In the genomic region with DNA sequence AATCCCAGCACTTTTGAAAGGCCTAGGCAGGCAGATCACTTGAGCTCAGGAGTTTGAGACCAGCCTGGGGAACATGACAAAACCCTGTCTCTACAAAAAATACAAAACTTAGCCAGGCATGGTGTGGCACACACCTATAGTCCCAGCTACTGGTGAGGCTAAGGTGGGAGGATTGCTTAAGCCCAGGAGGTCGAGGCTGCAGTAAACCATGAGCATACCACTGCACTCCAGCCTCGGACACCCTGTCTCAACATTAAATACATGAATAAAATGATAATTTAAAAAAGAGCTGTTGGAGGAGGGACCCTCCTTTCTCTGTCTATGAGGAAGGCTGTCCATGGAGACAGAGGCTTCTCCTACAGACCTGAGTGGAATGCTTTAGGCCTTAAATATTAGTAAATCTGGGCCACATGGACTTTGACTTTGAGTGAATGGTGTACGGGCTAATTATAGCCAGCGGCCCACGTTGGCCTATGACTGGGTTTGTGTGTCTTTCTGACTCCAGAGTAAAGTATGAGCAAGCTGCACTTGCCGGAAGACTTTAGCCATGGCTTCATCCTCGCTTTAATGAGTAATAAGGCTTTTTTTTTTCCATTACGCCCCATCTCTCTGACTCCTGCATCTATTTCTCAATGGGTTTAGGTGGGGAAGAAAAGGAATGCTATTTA, we compare ENCODE assay signal across 18 cellular contexts. TPM values are rescaled to one million over a fixed set of nuclear protein-coding genes. Genes with fewer than 3 reads are reported as not detected.
DNase-seq lines count a peak whose midpoint lies in the region; ATAC-seq and TF ChIP-seq lines count a peak whose summit lies in the region.
"Had no signal": no experiment of that assay in that cellular context is flagged by ENCODE, and none has a peak within 500 bp of the region (broad histone marks: within the 10 kb centered on the region; RNA-seq: fewer than 3 reads in every experiment).

No MANE protein-coding gene starts in this region.

- TF ChIP-seq CTCF in AG10803 (conservative IDR thresholded peaks at IDR 0.05; ENCODE audit: low read length): no peak
- no peak for TF ChIP-seq CTCF in epithelial cell of esophagus (IDR thresholded peaks at IDR 0.05; ENCODE audit: insufficient read depth, low read depth, low read length, missing control alignments)

- H3K4me3 ChIP-seq in AG10803 (ENCODE audit: low read length): no peak overlapping the region
- no peak overlapping the region for H3K4me3 ChIP-seq in epithelial cell of esophagus (ENCODE audit: low read length)
- H3K4me3 ChIP-seq: gastrocnemius medialis had no signal

- ATAC-seq in HG03432 (IDR thresholded peaks at IDR 0.05; ENCODE audit: unreplicated experiment): no peak
- ATAC-seq: gastrocnemius medialis, left ventricle myocardium superior had no signal

- DNase-seq in AG10803 (ENCODE audit: low read depth) (peak; percentile 94), M059J (ENCODE audit: low read depth) (peak; percentile 95), epithelial cell of esophagus (ENCODE audit: low read depth) (peak; percentile 63), myocyte (ENCODE audit: low read depth) (peak; percentile 73), foreskin melanocyte (no peak), iPS-NIHi11 (ENCODE audit: low spot score) (no peak), SIG-M5 treated with dmso at 0.1 percent for 504 hours (lab: John Stamatoyannopoulos, UW; ENCODE audit: unreplicated experiment) (no peak)
- DNase-seq: activated effector memory CD4-positive, alpha-beta T cell treated with anti-CD3 and anti-CD28 coated beads, Interleukin-2, amount 50 U/mL, for 16 hours; cerebellar nuclear complex; gastrocnemius medialis; left ventricle myocardium superior; NCI-H2081 treated with DMSO at 0.1 percent for 48 hours; NK-92 treated with Interleukin-12 subunit alpha and Interleukin-12 subunit beta, amount 100 ng/mL, for 24 hours; occipital lobe; stimulated activated CD4-positive, alpha-beta T cell treated with anti-CD3 and anti-CD28 coated beads, Interleukin-1b, Interleukin-23, amount 100 ng/mL, for 48 hours; stimulated activated naive CD4-positive, alpha-beta T cell had no signal

RNA-seq across cellular contexts. Expression of a gene that starts 21.3 kb away (rescaled TPM):
- total RNA-seq in M059J (2014; rRNA removed; shearing (Covaris generic)): 7.4 and 12.6 TPM in 2 replicates
- total RNA-seq in myocyte: 0.78 and 0.88 TPM in 2 replicates
- 5.3 TPM for polyA plus RNA-seq in myocyte (2012)
- total RNA-seq: left ventricle myocardium superior had no signal
- polyA plus RNA-seq: CD14-positive monocyte had no signal

Comparison
In these comparisons a context has a peak if more than half of its experiments do, and no peak if none do; other contexts are left out.
1. DNase-seq: peak in AG10803 (single experiment), M059J (single experiment), epithelial cell of esophagus (single experiment) and myocyte (single experiment); none in foreskin melanocyte (single experiment), iPS-NIHi11 (single experiment) and SIG-M5 treated with dmso at 0.1 percent for 504 hours (single experiment).